ENCODE assay signal across 18 cellular contexts in genomic region chr3:14366915-14367523, GRCh38.
"Had no signal": no experiment of that assay in that cellular context is flagged by ENCODE, and none has a peak within 500 bp of the region (broad histone marks: within the 10 kb centered on the region; RNA-seq: fewer than 3 reads in every experiment).

No MANE protein-coding gene starts in this region.

- DNase-seq: dermis blood vessel endothelial cell; erythroblast; foreskin keratinocyte; immature natural killer cell; mucosa of descending colon; naive thymus-derived CD8-positive, alpha-beta T cell; occipital lobe; pancreas; right lobe of liver; stimulated activated CD4-positive, alpha-beta T cell treated with anti-CD3 and anti-CD28 coated beads, Interleukin-4, amount 100 ng/mL, for 1 hour; stimulated activated CD8-positive, alpha-beta memory T cell treated with anti-CD3 and anti-CD28 coated beads, Interleukin-4, amount 100 ng/mL, for 48 hours; stimulated activated naive CD8-positive, alpha-beta T cell treated with anti-CD3 and anti-CD28 coated beads, Interleukin-15, Interleukin-2, amounts not matched to agents 100 U/mL and 50 U/mL, for 24 hours; thyroid gland; upper lobe of right lung had no signal

- H3K9me3 Mint-ChIP-seq: immature natural killer cell; naive thymus-derived CD8-positive, alpha-beta T cell; stimulated activated effector memory CD8-positive, alpha-beta T cell treated with anti-CD3 and anti-CD28 coated beads, Interleukin-12 subunit alpha, Interleukin-12 subunit beta, amount 100 ng/mL, for 72 hours had no signal

- H3K27me3 ChIP-seq: pancreas, thyroid gland, upper lobe of right lung, vagina had no signal

- ATAC-seq: foreskin keratinocyte; mucosa of descending colon; naive thymus-derived CD8-positive, alpha-beta T cell; pancreas; right lobe of liver; stimulated activated effector memory CD8-positive, alpha-beta T cell treated with anti-CD3 and anti-CD28 coated beads, Interleukin-12 subunit alpha, Interleukin-12 subunit beta, amount 100 ng/mL, for 72 hours; stimulated activated naive CD8-positive, alpha-beta T cell treated with anti-CD3 and anti-CD28 coated beads, Interleukin-15, Interleukin-2, amounts not matched to agents 100 U/mL and 50 U/mL, for 24 hours; upper lobe of right lung had no signal

- H3K4me1 ChIP-seq: foreskin keratinocyte, right lobe of liver had no signal

- H3K36me3 ChIP-seq: pancreas, right lobe of liver, suprapubic skin, thyroid gland, upper lobe of right lung, vagina had no signal

- H3K27ac ChIP-seq: foreskin keratinocyte, pancreas, right lobe of liver, suprapubic skin, thyroid gland, upper lobe of right lung, vagina had no signal

- H3K9me3 ChIP-seq: mucosa of descending colon, pancreas, right lobe of liver, suprapubic skin, thyroid gland, upper lobe of right lung, vagina had no signal

- H3K4me3 Mint-ChIP-seq: immature natural killer cell; naive thymus-derived CD8-positive, alpha-beta T cell; stimulated activated effector memory CD8-positive, alpha-beta T cell treated with anti-CD3 and anti-CD28 coated beads, Interleukin-12 subunit alpha, Interleukin-12 subunit beta, amount 100 ng/mL, for 72 hours had no signal

- H3K4me3 ChIP-seq: mucosa of descending colon, pancreas, right lobe of liver, suprapubic skin, thyroid gland, upper lobe of right lung, vagina had no signal

- H3K36me3 Mint-ChIP-seq: immature natural killer cell; naive thymus-derived CD8-positive, alpha-beta T cell; stimulated activated effector memory CD8-positive, alpha-beta T cell treated with anti-CD3 and anti-CD28 coated beads, Interleukin-12 subunit alpha, Interleukin-12 subunit beta, amount 100 ng/mL, for 72 hours had no signal

- H3K27ac Mint-ChIP-seq: immature natural killer cell; progenitor cell of endocrine pancreas; stimulated activated effector memory CD8-positive, alpha-beta T cell treated with anti-CD3 and anti-CD28 coated beads, Interleukin-12 subunit alpha, Interleukin-12 subunit beta, amount 100 ng/mL, for 72 hours had no signal
